In genomic region chrX:40189621-40190020, GRCh38 we compare ENCODE assay signal across 20 cellular contexts.
DNase-seq lines count a peak whose midpoint lies in the region; TF ChIP-seq lines count a peak whose summit lies in the region.
"Had no signal": no experiment of that assay in that cellular context is flagged by ENCODE, and none has a peak within 500 bp of the region (broad histone marks: within the 10 kb centered on the region; RNA-seq: fewer than 3 reads in every experiment).

No MANE protein-coding gene starts in this region.

- peaks cover 3 to 8% of the 10 kb centered on the region in 2 experiments for H3K4me1 Mint-ChIP-seq in H9

- H3K4me2 ChIP-seq in H9 (ENCODE audit: insufficient read depth, insufficient read length, low read length): no peak overlapping the region
- H3K4me2 ChIP-seq: GM23338 had no signal

- H3K27me3 Mint-ChIP-seq in H9 (ENCODE audit: low read depth): peaks cover 16% of the 10 kb centered on the region

- H4K91ac ChIP-seq in H9 (ENCODE audit: insufficient read length, low read depth, low read length): no peak overlapping the region

- no peaks in the 10 kb centered on the region for H3K4me1 ChIP-seq in H9 (ENCODE audit: insufficient read depth, low read length)
- H3K4me1 ChIP-seq in tibial artery: no peaks in the 10 kb centered on the region

- no peak overlapping the region for H3K14ac ChIP-seq in H9 (ENCODE audit: insufficient read depth, low read length)

- H4K20me1 ChIP-seq in H9 (ENCODE audit: control insufficient read depth, insufficient read depth, insufficient read length): no peaks in the 10 kb centered on the region

- H2BK120ac ChIP-seq in H9 (ENCODE audit: low read depth, low read length, poor library complexity, severe bottlenecking): no peak overlapping the region

- H2AFZ ChIP-seq in H9 (ENCODE audit: low read length): no peak overlapping the region
- H2AFZ ChIP-seq: GM23338 had no signal

- intact Hi-C loops in tibial artery (cut with DNase I; ENCODE audit: low total_unique reads): no loop called here

- no peaks in the 10 kb centered on the region for H3K36me3 ChIP-seq in tibial artery

- DNase-seq in A172 (ENCODE audit: low spot score): peak; percentile 35
- peak; percentile 27 for DNase-seq in Daoy (ENCODE audit: low read depth)
- DNase-seq in RPMI7951 (ENCODE audit: low read depth): peak; percentile 26
- DNase-seq in glomerular visceral epithelial cell (ENCODE audit: extremely low spot score): peak; percentile 13
- no peak for DNase-seq in CD1c-positive myeloid dendritic cell (ENCODE audit: extremely low spot score)
- no peak for DNase-seq in H9
- DNase-seq in tibial artery: no peak
- DNase-seq: C1 segment of cervical spinal cord, DND-41, MV-4-11, NCI-H1694 treated with DMSO at 0.1 percent for 48 hours, NCI-H2107, NCI-H510A, NCI-H774, PC-3, SIG-M5 had no signal

- H2BK20ac ChIP-seq in H9 (ENCODE audit: low read depth, low read length, poor library complexity, severe bottlenecking): no peak overlapping the region

- 0 out of 2 replicates have a peak, but pooled peaks cover 1% of the 10 kb centered on the region for H3K79me2 ChIP-seq in H9 (ENCODE audit: insufficient read depth, low read length)

- no peak overlapping the region for H2BK5ac ChIP-seq in H9 (ENCODE audit: insufficient read length, low read length)

- H3K27me3 ChIP-seq in H9 (ENCODE audit: insufficient read depth, low read length) (no peaks in the 10 kb centered on the region), tibial artery (no peaks in the 10 kb centered on the region)

- H3K36me3 Mint-ChIP-seq in H9 (ENCODE audit: insufficient read depth in 1 of 3, low read depth in 3 of 3): peaks cover 7 to 15% (median 9%) of the 10 kb centered on the region in 3 experiments

- no peak overlapping the region for H4K5ac ChIP-seq in H9 (ENCODE audit: insufficient read length, low read depth, low read length)

- WGBS in H9 (ENCODE audit: extremely low coverage, insufficient read length, low lambda C conversion rate): no CpG with 5 or more reads among the region's 4 CpGs

- no peak overlapping the region for H3K18ac ChIP-seq in H9 (ENCODE audit: insufficient read length, low read depth, low read length)

- H3K9me3 Mint-ChIP-seq in H9: peaks cover 62 to 71% of the 10 kb centered on the region in 2 experiments

- H3K79me1 ChIP-seq in H9 (ENCODE audit: insufficient read depth, low read depth, low read length, poor library complexity, severe bottlenecking): no peaks in the 10 kb centered on the region

- H3K9ac ChIP-seq in H9 (ENCODE audit: extremely low read depth, insufficient read length, low read length): no peak overlapping the region

- H3T11ph ChIP-seq in H9 (ENCODE audit: low read length): no peak overlapping the region

- no peak overlapping the region for H2BK12ac ChIP-seq in H9 (ENCODE audit: insufficient read length, low read depth, low read length)

- no peak overlapping the region for H3K4ac ChIP-seq in H9 (ENCODE audit: low read depth, low read length)

- no peak overlapping the region for H4K8ac ChIP-seq in H9 (replicated peaks; ENCODE audit: insufficient read length, low read depth, low read length)

- TF ChIP-seq CTCF in H9 (conservative IDR thresholded peaks at IDR 0.05): no peak
- no peak for TF ChIP-seq CTCF in tibial artery (IDR thresholded peaks at IDR 0.05)

- H3K9me3 ChIP-seq in H9 (ENCODE audit: control insufficient read depth, low read depth, low read length) (peaks cover 8% of the 10 kb centered on the region), tibial artery (peaks cover 0 to 13% (median 11%) of the 10 kb centered on the region in 3 donors)

- no peak overlapping the region for H3K4me3 Mint-ChIP-seq in H9
- H3K4me3 Mint-ChIP-seq: GM23338 had no signal

- H2AK5ac ChIP-seq in H9 (ENCODE audit: insufficient read length, low read length): no peak overlapping the region

- no peak overlapping the region for H3K27ac ChIP-seq in H9 (ENCODE audit: insufficient read length, low read depth, low read length)
- no peak overlapping the region for H3K27ac ChIP-seq in tibial artery
- H3K27ac ChIP-seq: RWPE1 had no signal

- no peak overlapping the region for H3K56ac ChIP-seq in H9 (ENCODE audit: insufficient read length, low read depth, low read length)

- no peaks in the 10 kb centered on the region for H3K23me2 ChIP-seq in H9 (ENCODE audit: insufficient read length, low read depth, low read length, poor library complexity, severe bottlenecking)

- H2BK15ac ChIP-seq in H9 (ENCODE audit: low read depth, low read length): no peak overlapping the region

- no peak overlapping the region for H3K4me3 ChIP-seq in tibial artery
- H3K4me3 ChIP-seq: GM12878, GM23338, K562 had no signal

- no peak overlapping the region for H3K23ac ChIP-seq in H9 (ENCODE audit: insufficient read length, low read depth, low read length)

- no peak overlapping the region for H3K27ac Mint-ChIP-seq in H9
- H3K27ac Mint-ChIP-seq: GM23338 had no signal

Comparison
In these comparisons a context has a peak if more than half of its experiments do, and no peak if none do; other contexts are left out.
1. DNase-seq: peak in A172 (single experiment), Daoy (single experiment), RPMI7951 (single experiment) and glomerular visceral epithelial cell (single experiment); none in CD1c-positive myeloid dendritic cell (single experiment), H9 (single experiment) and tibial artery (0 of 2).